ENCODE assay signal across 25 cellular contexts in genomic region chr11:26490546-26490945, GRCh38.
"Had no signal": no experiment of that assay in that cellular context is flagged by ENCODE, and none has a peak within 500 bp of the region (broad histone marks: within the 10 kb centered on the region; RNA-seq: fewer than 3 reads in every experiment).

No MANE protein-coding gene starts in this region.

- H3K4me1 Mint-ChIP-seq: immature natural killer cell, mesothelial cell of epicardium, naive B cell had no signal

- H3K4me1 ChIP-seq: esophagus muscularis mucosa, foreskin keratinocyte, gastroesophageal sphincter, heart left ventricle, left lung, lower lobe of right lung had no signal

- H2AFZ ChIP-seq: hepatocyte had no signal

- FAIRE-seq: colon, endothelial cell of umbilical vein, frontal cortex, kidney had no signal

- H3K36me3 Mint-ChIP-seq: mesothelial cell of epicardium, naive B cell had no signal

- H3K27ac ChIP-seq: coronary artery, esophagus muscularis mucosa, foreskin keratinocyte, gastroesophageal sphincter, heart left ventricle, hepatocyte, left lung, lower lobe of right lung had no signal

- H3K27me3 ChIP-seq: dorsolateral prefrontal cortex, esophagus muscularis mucosa, foreskin keratinocyte, gastroesophageal sphincter, heart left ventricle, hepatocyte, left lung had no signal

- H3K36me3 ChIP-seq: esophagus muscularis mucosa, gastroesophageal sphincter, heart left ventricle, left lung, lower lobe of right lung had no signal

- H3K27me3 Mint-ChIP-seq: naive B cell had no signal

- H3K4me2 ChIP-seq: hepatocyte had no signal

- ATAC-seq: foreskin keratinocyte, gastroesophageal sphincter, heart left ventricle, left cardiac atrium, left lung, left ventricle myocardium superior, lower lobe of right lung, mucosa of descending colon had no signal

- H3K9me3 ChIP-seq: esophagus muscularis mucosa, gastroesophageal sphincter, heart left ventricle, lower lobe of right lung, mucosa of descending colon had no signal

- H3K4me3 Mint-ChIP-seq: immature natural killer cell, mesothelial cell of epicardium, naive B cell had no signal

- H3K4me3 ChIP-seq: coronary artery, dorsolateral prefrontal cortex, esophagus muscularis mucosa, gastroesophageal sphincter, heart left ventricle, hepatocyte, left lung, lower lobe of right lung, mucosa of descending colon had no signal

- H3K79me2 ChIP-seq: hepatocyte had no signal

- DNase-seq: dermis blood vessel endothelial cell; dorsolateral prefrontal cortex; effector CD4-positive, alpha-beta T cell; effector memory CD4-positive, alpha-beta T cell; foreskin keratinocyte; heart left ventricle; hypothalamus; immature natural killer cell; islet precursor cell; kidney; left cardiac atrium; left lung; left ventricle myocardium superior; lower lobe of right lung; mesenchymal stem cell; mucosa of descending colon; naive B cell had no signal

- H3K27ac Mint-ChIP-seq: immature natural killer cell, mesothelial cell of epicardium, naive B cell had no signal
